Comparison of ENCODE assay signal across 1 cellular context in the genomic region with DNA sequence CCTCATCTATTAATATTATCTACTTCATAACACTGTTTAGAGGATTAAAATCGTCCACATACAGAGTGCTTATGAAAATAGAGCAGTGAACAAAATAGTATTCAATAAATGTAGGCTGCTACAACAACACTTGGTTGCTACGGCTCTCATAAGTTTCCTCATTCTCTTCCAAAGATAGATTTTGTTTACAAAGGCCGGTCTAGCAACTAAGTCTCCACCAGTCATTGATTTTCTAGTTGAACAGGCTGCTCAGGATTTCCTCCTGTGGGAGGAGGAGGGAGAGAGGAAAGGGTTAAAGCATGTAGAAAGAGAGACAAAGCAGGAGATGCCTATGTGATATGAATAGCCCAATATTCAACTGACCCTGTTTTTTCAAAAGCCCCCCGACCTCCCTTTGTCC.
TF ChIP-seq lines count a peak whose summit lies in the region.

No MANE protein-coding gene starts in this region.

TF ChIP-seq in endothelial cell of umbilical vein, 7 proteins besides CTCF, POLR2A, EP300 and RAD21:
- no peak for TF ChIP-seq GATA2 (IDR thresholded peaks at IDR 0.05; ENCODE audit: insufficient read depth, insufficient read length, low read depth, low read length)
- TF ChIP-seq MYC (IDR thresholded peaks at IDR 0.05; ENCODE audit: low read depth, low read length): no peak
- TF ChIP-seq MAX (IDR thresholded peaks at IDR 0.05; ENCODE audit: insufficient read depth, insufficient read length): no peak
- no peak for TF ChIP-seq POLR2AphosphoS5 (IDR thresholded peaks at IDR 0.05; ENCODE audit: insufficient read depth, low read depth, low read length)
- TF ChIP-seq EZH2 (IDR thresholded peaks at IDR 0.05; ENCODE audit: borderline replicate concordance, low read depth, low read length, severe bottlenecking): no peak
- TF ChIP-seq JUN (IDR thresholded peaks at IDR 0.05; ENCODE audit: borderline replicate concordance, insufficient read depth, insufficient read length, low read depth): no peak
- no peak for TF ChIP-seq FOS (IDR thresholded peaks at IDR 0.05; ENCODE audit: borderline replicate concordance, insufficient read depth, low read length)
